Comparison of ENCODE assay signal across 12 cellular contexts in genomic region chr21:25428537-25428936, GRCh38.
A peak's percentile ranks its signal among the peaks of the same experiment; 100 is the strongest.
DNase-seq lines count a peak whose midpoint lies in the region; ATAC-seq, FAIRE-seq and TF ChIP-seq lines count a peak whose summit lies in the region.
"Had no signal": no experiment of that assay in that cellular context is flagged by ENCODE, and none has a peak within 500 bp of the region (broad histone marks: within the 10 kb centered on the region; RNA-seq: fewer than 3 reads in every experiment).

No MANE protein-coding gene starts in this region.

- peaks cover 4% of the 10 kb centered on the region for H3K9me3 Mint-ChIP-seq in activated naive CD8-positive, alpha-beta T cell treated with anti-CD3 and anti-CD28 coated beads, Interleukin-2, amount 50 U/mL, for 24 hours

- peaks cover 13% of the 10 kb centered on the region for H3K36me3 Mint-ChIP-seq in activated naive CD8-positive, alpha-beta T cell treated with anti-CD3 and anti-CD28 coated beads, Interleukin-2, amount 50 U/mL, for 24 hours (ENCODE audit: low read depth)

- DNase-seq in GM12892 (ENCODE audit: insufficient read length) (no peak), DMS153 treated with DMSO at 0.1 percent for 48 hours (lab: John Stamatoyannopoulos, UW; ENCODE audit: unreplicated experiment) (no peak), SKM-1 (lab: John Stamatoyannopoulos, UW; ENCODE audit: unreplicated experiment) (no peak), SIG-M5 treated with dmso at 0.1 percent for 504 hours (lab: John Stamatoyannopoulos, UW; ENCODE audit: unreplicated experiment) (no peak), right lobe of liver (no peak)
- DNase-seq in activated naive CD8-positive, alpha-beta T cell treated with anti-CD3 and anti-CD28 coated beads, Interleukin-2, amount 50 U/mL, for 24 hours: no peak
- DNase-seq: DMS 273 treated with DMSO at 0.1 percent for 48 hours, NCI-H146, thyroid gland had no signal

- TF ChIP-seq CTCF in right lobe of liver (IDR thresholded peaks at IDR 0.05): no peak

- peak overlapping the region; percentile 61 for H3K4me3 Mint-ChIP-seq in activated naive CD8-positive, alpha-beta T cell treated with anti-CD3 and anti-CD28 coated beads, Interleukin-2, amount 50 U/mL, for 24 hours

- H3K4me1 Mint-ChIP-seq in activated naive CD8-positive, alpha-beta T cell treated with anti-CD3 and anti-CD28 coated beads, Interleukin-2, amount 50 U/mL, for 24 hours: peaks cover 62% of the 10 kb centered on the region

- no peaks in the 10 kb centered on the region for H3K27me3 ChIP-seq in right lobe of liver
- H3K27me3 ChIP-seq: thyroid gland had no signal

- H3K9me3 ChIP-seq in right lobe of liver: no peaks in the 10 kb centered on the region
- H3K9me3 ChIP-seq: thyroid gland had no signal

- peak; percentile 82 for FAIRE-seq in GM12892 (lab: Jason Lieb, UNC)

- H3K27me3 Mint-ChIP-seq in activated naive CD8-positive, alpha-beta T cell treated with anti-CD3 and anti-CD28 coated beads, Interleukin-2, amount 50 U/mL, for 24 hours: no peaks in the 10 kb centered on the region

- peak; percentile 19; the same call in 1 of the 2 replicates for TF ChIP-seq POLR2A in GM12892 (IDR thresholded peaks at IDR 0.05; ENCODE audit: low read depth, low read length)
- TF ChIP-seq POLR2A in right lobe of liver (IDR thresholded peaks at IDR 0.05): no peak

- no peak overlapping the region for H3K27ac ChIP-seq in right lobe of liver
- H3K27ac ChIP-seq: thyroid gland had no signal

- H3K36me3 ChIP-seq in right lobe of liver: no peaks in the 10 kb centered on the region
- H3K36me3 ChIP-seq: thyroid gland had no signal

- ATAC-seq in GM19452 (IDR thresholded peaks at IDR 0.05; ENCODE audit: unreplicated experiment) (peak; percentile 53), HG03097 (IDR thresholded peaks at IDR 0.05; ENCODE audit: low FRiP score, unreplicated experiment) (peak; percentile 43), right lobe of liver (no peak)
- ATAC-seq in activated naive CD8-positive, alpha-beta T cell treated with anti-CD3 and anti-CD28 coated beads, Interleukin-2, amount 50 U/mL, for 24 hours: peak; percentile 96
- ATAC-seq: HCT116 had no signal

- no peak overlapping the region for H3K4me3 ChIP-seq in right lobe of liver
- H3K4me3 ChIP-seq: thyroid gland had no signal

- intact Hi-C loops in right lobe of liver (cut with DNase I): no loop called here

- H3K4me1 ChIP-seq in right lobe of liver: no peaks in the 10 kb centered on the region
- H3K4me1 ChIP-seq: thyroid gland had no signal

- H3K27ac Mint-ChIP-seq in activated naive CD8-positive, alpha-beta T cell treated with anti-CD3 and anti-CD28 coated beads, Interleukin-2, amount 50 U/mL, for 24 hours: peak overlapping the region; percentile 93

Comparison
In these comparisons a context has a peak if more than half of its experiments do, and no peak if none do; other contexts are left out.
1. ATAC-seq: peak in GM19452 (single experiment), HG03097 (single experiment) and activated naive CD8-positive, alpha-beta T cell treated with anti-CD3 and anti-CD28 coated beads, Interleukin-2, amount 50 U/mL, for 24 hours (single experiment); none in right lobe of liver (0 of 4).